Comparison of ENCODE assay signal across 8 cellular contexts in the genomic region with DNA sequence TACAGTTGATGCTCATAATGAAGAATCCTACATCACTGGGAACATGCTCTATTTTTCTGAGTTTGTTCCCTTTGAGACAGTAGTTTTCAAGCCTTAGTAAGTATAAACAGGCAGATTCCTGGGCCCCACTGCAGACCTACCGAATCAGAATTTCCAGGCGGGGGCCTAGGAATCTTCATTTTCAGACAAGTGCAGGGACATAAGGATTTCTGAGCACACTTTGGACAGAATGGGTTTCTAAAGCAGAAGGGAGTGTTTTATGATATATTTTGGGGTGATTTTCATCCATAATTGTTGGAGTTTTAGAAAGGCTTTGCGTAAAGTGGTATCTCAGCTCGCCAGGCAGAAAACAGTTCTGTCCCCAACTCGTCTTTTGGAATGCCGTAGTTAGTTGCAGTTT. TPM values are rescaled to one million over a fixed set of nuclear protein-coding genes. Genes with fewer than 3 reads are reported as not detected.
DNase-seq lines count a peak whose midpoint lies in the region; ATAC-seq and TF ChIP-seq lines count a peak whose summit lies in the region.
"Not testable (repeated sequence)": the region's sequence is repeated elsewhere in the genome, so short reads cannot be mapped to it uniquely, and the experiment has no call there.

No MANE protein-coding gene starts in this region.

- not testable (repeated sequence) for H3K4ac ChIP-seq in trophoblast cell (ENCODE audit: low read depth, low read length)

- H3K14ac ChIP-seq in trophoblast cell (ENCODE audit: low read length), result not testable (repeated sequence)

- not testable (repeated sequence) for H4K91ac ChIP-seq in trophoblast cell (ENCODE audit: low read depth, low read length)

- H3K4me3 ChIP-seq in ACC112 (ENCODE audit: low read depth, low read length), result peak overlapping the region; percentile 57
- H3K4me3 ChIP-seq in GM12864 (ENCODE audit: low read depth, low read length), result peak overlapping the region; percentile 39; the same call in 1 of the 2 replicates
- peak overlapping the region; percentile 62 for H3K4me3 ChIP-seq in Karpas-422 (ENCODE audit: low read length)
- not testable (repeated sequence) for H3K4me3 ChIP-seq in trophoblast cell (ENCODE audit: low read depth, low read length)

- not testable (repeated sequence) for H4K20me1 ChIP-seq in Karpas-422 (ENCODE audit: insufficient read depth, low read depth, low read length)

- not testable (repeated sequence) for H3K9me3 ChIP-seq in Karpas-422 (ENCODE audit: low read length); T-helper 17 cell (ENCODE audit: control insufficient read depth, low read length, poor library complexity, severe bottlenecking); trophoblast cell (ENCODE audit: insufficient read depth, low read depth, low read length)

- not testable (repeated sequence) for H3K9me2 ChIP-seq in Karpas-422 (replicated peaks; ENCODE audit: insufficient read depth, low read length)

- peak overlapping the region; percentile 62 for H3K4me2 ChIP-seq in Karpas-422 (ENCODE audit: low read depth, low read length, poor library complexity, severe bottlenecking)
- peak overlapping the region; percentile 34 for H3K4me2 ChIP-seq in trophoblast cell (ENCODE audit: low read length)

- H2BK120ac ChIP-seq in trophoblast cell (ENCODE audit: insufficient read depth, low read length, poor library complexity), result not testable (repeated sequence)

- not testable (repeated sequence) for H2AK5ac ChIP-seq in trophoblast cell (ENCODE audit: low read length)

- TF ChIP-seq CTCF in GM12864 (IDR thresholded peaks at IDR 0.05; ENCODE audit: low read depth, low read length, missing control alignments), result not testable (repeated sequence)

- not testable (repeated sequence) for H3K79me1 ChIP-seq in trophoblast cell (ENCODE audit: low read length)

- H3K79me2 ChIP-seq in ACC112 (ENCODE audit: control insufficient read depth, insufficient read depth, low read length, unreplicated experiment) (peaks cover 31% of the 10 kb centered on the region), Karpas-422 (ENCODE audit: low read length) (peaks cover 43% of the 10 kb centered on the region)
- not testable (repeated sequence) for H3K79me2 ChIP-seq in trophoblast cell (ENCODE audit: control insufficient read depth, insufficient read depth, low read length, poor library complexity)

- not testable (repeated sequence) for DNase-seq in GM12864 (ENCODE audit: low read depth); Karpas-422; T-helper 17 cell; activated naive CD4-positive, alpha-beta T cell treated with anti-CD3 and anti-CD28 coated beads, Interleukin-2, amount 10 ng/mL, durations not matched to agents 7 days and 5 days; effector memory CD8-positive, alpha-beta T cell; immature natural killer cell; trophoblast cell

- not testable (repeated sequence) for H4K8ac ChIP-seq in trophoblast cell (ENCODE audit: low read depth, low read length)

- not testable (repeated sequence) for ATAC-seq in T-helper 17 cell; effector memory CD8-positive, alpha-beta T cell (replicated peaks)

- not testable (repeated sequence) for H3K23ac ChIP-seq in trophoblast cell (ENCODE audit: low read length)

- CTCF ChIA-PET in activated naive CD4-positive, alpha-beta T cell treated with anti-CD3 and anti-CD28 coated beads, Interleukin-2, amount 10 ng/mL, durations not matched to agents 7 days and 5 days (lab: Charles Lee), result not testable (repeated sequence)

- not testable (repeated sequence) for H3K18ac ChIP-seq in trophoblast cell (ENCODE audit: low read length)

- not testable (repeated sequence) for H4K12ac ChIP-seq in trophoblast cell (ENCODE audit: low read depth, low read length)

- not testable (repeated sequence) for H3K27ac ChIP-seq in ACC112 (ENCODE audit: low read depth, low read length); Karpas-422 (ENCODE audit: low read length); trophoblast cell (ENCODE audit: low read depth, low read length)

- H3K9me3 Mint-ChIP-seq in activated naive CD4-positive, alpha-beta T cell treated with anti-CD3 and anti-CD28 coated beads, Interleukin-2, amount 10 ng/mL, durations not matched to agents 7 days and 5 days; effector memory CD8-positive, alpha-beta T cell; immature natural killer cell: not testable (repeated sequence)

- not testable (repeated sequence) for H2BK5ac ChIP-seq in trophoblast cell (ENCODE audit: low read depth, low read length, poor library complexity)

- H3K9ac ChIP-seq in Karpas-422 (ENCODE audit: low read length), result peak overlapping the region; percentile 57
- not testable (repeated sequence) for H3K9ac ChIP-seq in trophoblast cell (ENCODE audit: low read length)

- not testable (repeated sequence) for H2AFZ ChIP-seq in ACC112 (ENCODE audit: low read length, unreplicated experiment); Karpas-422 (ENCODE audit: low read length); trophoblast cell (ENCODE audit: insufficient read depth, low read length, poor library complexity)

- not testable (repeated sequence) for H3K27ac Mint-ChIP-seq in T-helper 17 cell, immature natural killer cell
- H3K27ac Mint-ChIP-seq in activated naive CD4-positive, alpha-beta T cell treated with anti-CD3 and anti-CD28 coated beads, Interleukin-2, amount 10 ng/mL, durations not matched to agents 7 days and 5 days, result peak overlapping the region; percentile 58
- peak overlapping the region; percentile 44 to 51 for H3K27ac Mint-ChIP-seq in effector memory CD8-positive, alpha-beta T cell

- not testable (repeated sequence) for H3K36me3 Mint-ChIP-seq in T-helper 17 cell (ENCODE audit: low read depth); immature natural killer cell
- peaks cover 32% of the 10 kb centered on the region for H3K36me3 Mint-ChIP-seq in activated naive CD4-positive, alpha-beta T cell treated with anti-CD3 and anti-CD28 coated beads, Interleukin-2, amount 10 ng/mL, durations not matched to agents 7 days and 5 days
- H3K36me3 Mint-ChIP-seq in effector memory CD8-positive, alpha-beta T cell (ENCODE audit: insufficient read depth), result peaks cover 42% of the 10 kb centered on the region

- peak overlapping the region; percentile 73 for H3K4me3 Mint-ChIP-seq in T-helper 17 cell
- peak overlapping the region; percentile 65 for H3K4me3 Mint-ChIP-seq in activated naive CD4-positive, alpha-beta T cell treated with anti-CD3 and anti-CD28 coated beads, Interleukin-2, amount 10 ng/mL, durations not matched to agents 7 days and 5 days
- H3K4me3 Mint-ChIP-seq in effector memory CD8-positive, alpha-beta T cell, result peak overlapping the region; percentile 39 to 48
- H3K4me3 Mint-ChIP-seq in immature natural killer cell, result peak overlapping the region; percentile 5 to 59 (median 25)

- H3K4me1 ChIP-seq in ACC112 (ENCODE audit: control insufficient read depth, insufficient read depth, low read length, unreplicated experiment) (peaks cover 12% of the 10 kb centered on the region), Karpas-422 (ENCODE audit: low read length) (peaks cover 28% of the 10 kb centered on the region)
- not testable (repeated sequence) for H3K4me1 ChIP-seq in trophoblast cell (ENCODE audit: control insufficient read depth in 1 of 2, insufficient read depth in 2 of 2, low read length in 2 of 2)

- peaks cover 10% of the 10 kb centered on the region for H3K27me3 Mint-ChIP-seq in T-helper 17 cell
- peaks cover 31% of the 10 kb centered on the region for H3K27me3 Mint-ChIP-seq in activated naive CD4-positive, alpha-beta T cell treated with anti-CD3 and anti-CD28 coated beads, Interleukin-2, amount 10 ng/mL, durations not matched to agents 7 days and 5 days
- peaks cover 6 to 10% of the 10 kb centered on the region in 2 donors for H3K27me3 Mint-ChIP-seq in effector memory CD8-positive, alpha-beta T cell
- not testable (repeated sequence) for H3K27me3 Mint-ChIP-seq in immature natural killer cell (ENCODE audit: low read depth in 3 of 3)

- WGBS in trophoblast cell (ENCODE audit: extremely low coverage, insufficient coverage, insufficient read length), result no CpG with 5 or more reads among the region's 6 CpGs

- H3K36me3 ChIP-seq in ACC112 (ENCODE audit: insufficient read depth, low read length) (peaks cover 25% of the 10 kb centered on the region), Karpas-422 (ENCODE audit: insufficient read depth, low read length) (peaks cover 39% of the 10 kb centered on the region), trophoblast cell (ENCODE audit: control insufficient read depth in 1 of 2, insufficient read depth in 2 of 2, low read length in 2 of 2) (peaks cover 7 to 12% of the 10 kb centered on the region in 2 experiments)

- H3K4me1 Mint-ChIP-seq in T-helper 17 cell (peaks cover 19% of the 10 kb centered on the region), immature natural killer cell (peaks cover 17 to 39% of the 10 kb centered on the region in 2 donors)
- H3K4me1 Mint-ChIP-seq in activated naive CD4-positive, alpha-beta T cell treated with anti-CD3 and anti-CD28 coated beads, Interleukin-2, amount 10 ng/mL, durations not matched to agents 7 days and 5 days, result peaks cover 35% of the 10 kb centered on the region
- H3K4me1 Mint-ChIP-seq in effector memory CD8-positive, alpha-beta T cell (ENCODE audit: low read depth in 2 of 2), result peaks cover 18 to 20% of the 10 kb centered on the region in 2 donors

- not testable (repeated sequence) for H2BK12ac ChIP-seq in trophoblast cell (ENCODE audit: low read length)

- H3K27me3 ChIP-seq in ACC112 (ENCODE audit: insufficient read depth, low read length); Karpas-422 (ENCODE audit: low read length); trophoblast cell (ENCODE audit: insufficient read depth, low read length): not testable (repeated sequence)

RNA-seq across cellular contexts. Expression of a gene that starts 1.4 kb away (rescaled TPM):
- 12.3 and 12.7 TPM in 2 replicates for total RNA-seq in Karpas-422 (2014; rRNA removed; shearing (Covaris generic); ENCODE audit: low replicate concordance)
- 10 to 100 TPM; 11.9 to 17.3 TPM for total RNA-seq in T-helper 17 cell
- polyA plus RNA-seq in immature natural killer cell, result 1 to 10 TPM; 2.6 to 7.9 (median 6.1) TPM
- 8.3 and 8.7 TPM in 2 replicates for polyA plus RNA-seq in trophoblast cell (2013)

RNA-seq across cellular contexts. Expression of a gene that starts 42.1 kb away (rescaled TPM):
- 48.1 and 92.3 TPM in 2 replicates for total RNA-seq in Karpas-422 (2014; rRNA removed; shearing (Covaris generic); ENCODE audit: low replicate concordance)
- 100 to 1,000 TPM; 131 to 142 TPM for total RNA-seq in T-helper 17 cell
- polyA plus RNA-seq in immature natural killer cell, result 10 to 100 TPM; 10.2 to 26.0 (median 11.8) TPM
- 15.3 and 15.5 TPM in 2 replicates for polyA plus RNA-seq in trophoblast cell (2013)
